Comparison of ENCODE assay signal across 20 cellular contexts in the genomic region with DNA sequence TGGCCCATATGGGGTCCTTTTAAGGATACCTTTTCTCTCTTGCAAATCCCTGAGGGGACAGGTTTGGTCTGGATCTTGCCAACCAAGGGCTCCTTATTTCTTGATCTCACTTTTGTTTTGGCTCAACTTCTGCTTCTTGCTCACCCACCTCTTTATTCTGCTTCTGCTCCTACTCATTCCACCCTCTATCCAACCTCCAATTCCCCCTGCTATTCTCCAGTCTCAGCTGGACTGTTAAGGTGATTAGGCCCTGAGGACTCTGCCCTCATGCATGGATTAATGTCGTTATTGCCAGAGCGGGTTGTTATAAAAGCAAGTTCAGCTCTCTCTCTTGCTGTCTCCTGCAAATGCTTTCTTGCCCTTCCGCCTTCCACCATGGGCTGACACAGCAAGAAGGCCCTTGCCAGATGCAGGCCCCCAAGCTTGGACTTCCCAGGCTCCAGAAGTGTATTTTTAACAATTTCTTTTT. TPM values are rescaled to one million over a fixed set of nuclear protein-coding genes. Genes with fewer than 3 reads are reported as not detected.
A peak's percentile ranks its signal among the peaks of the same experiment; 100 is the strongest.
DNase-seq lines count a peak whose midpoint lies in the region; ATAC-seq and TF ChIP-seq lines count a peak whose summit lies in the region.
"Had no signal": no experiment of that assay in that cellular context is flagged by ENCODE, and none has a peak within 500 bp of the region (broad histone marks: within the 10 kb centered on the region; RNA-seq: fewer than 3 reads in every experiment).

No MANE protein-coding gene starts in this region.

- no peak for TF ChIP-seq POLR2A in gastrocnemius medialis (IDR thresholded peaks at IDR 0.05)

- intact Hi-C loops in mucosa of descending colon (cut with DNase I, micrococcal nuclease) (no loop called here), gastrocnemius medialis (cut with DNase I; ENCODE audit: low total_unique reads) (no loop called here)

- in situ Hi-C loops in gastrocnemius medialis (cut with MboI; ENCODE audit: low sequenced_read_pairs in 4 of 4) = no loop called here

- TF ChIP-seq CTCF in WERI-Rb-1 (IDR thresholded peaks at IDR 0.05; ENCODE audit: low read depth, low read length) (no peak), mucosa of descending colon (IDR thresholded peaks at IDR 0.05) (no peak), gastrocnemius medialis (IDR thresholded peaks at IDR 0.05 in 4 of 5, conservative IDR thresholded peaks at IDR 0.05 in 1 of 5) (no peak)

- peaks cover 10 to 53% (median 19%) of the 10 kb centered on the region in 10 experiments; a peak in 19 of 20 replicates for H3K4me1 ChIP-seq in BLaER1 treated with 17β-estradiol and CSF1 and Interleukin-3, amounts not matched to agents 10 nM and 100 nM
- H3K4me1 ChIP-seq in mucosa of descending colon (ENCODE audit: low read depth) (no peaks in the 10 kb centered on the region), gastrocnemius medialis (no peaks in the 10 kb centered on the region)
- H3K4me1 ChIP-seq: body of pancreas, SJCRH30 had no signal

- ATAC-seq in mucosa of descending colon (peak; percentile 62), HG03097 (IDR thresholded peaks at IDR 0.05; ENCODE audit: low FRiP score, unreplicated experiment) (no peak), gastrocnemius medialis (no peak)
- ATAC-seq: body of pancreas, PC-3 had no signal

- DNase-seq in CD1c-positive myeloid dendritic cell (ENCODE audit: extremely low spot score) (peak; percentile 60), WERI-Rb-1 (peak; percentile 40), mucosa of descending colon (peak in 1 of 3 donors; percentile 34), gastrocnemius medialis (no peak)
- no peak for DNase-seq in stimulated activated naive CD4-positive, alpha-beta T cell treated with Interleukin-2 at 50 U/mL for 16 hours (lab: John Stamatoyannopoulos, UW)
- DNase-seq: activated naive CD4-positive, alpha-beta T cell treated with anti-CD3 and anti-CD28 coated beads, Interleukin-2, amount 50 U/mL, for 16 hours; body of pancreas; Calu3; EL; glutamatergic neuron; GOT3; NCI-H1417; PC-3; SJCRH30; stimulated activated CD4-positive, alpha-beta T cell treated with anti-CD3 and anti-CD28 coated beads, Interleukin-12 subunit alpha, Interleukin-12 subunit beta, amount 100 ng/mL, for 4 hours; T-helper 9 cell had no signal

- H3K27me3 ChIP-seq in BLaER1 treated with 17β-estradiol and CSF1 and Interleukin-3, amounts not matched to agents 10 nM and 100 nM = no peaks in the 10 kb centered on the region
- no peaks in the 10 kb centered on the region for H3K27me3 ChIP-seq in WERI-Rb-1 (ENCODE audit: insufficient read depth, low read depth, severe bottlenecking)
- H3K27me3 ChIP-seq in gastrocnemius medialis = no peaks in the 10 kb centered on the region
- H3K27me3 ChIP-seq: body of pancreas, neutrophil, SJCRH30 had no signal

- H3K36me3 ChIP-seq in BLaER1 treated with 17β-estradiol and CSF1 and Interleukin-3, amounts not matched to agents 10 nM and 100 nM = no peaks in the 10 kb centered on the region
- H3K36me3 ChIP-seq in WERI-Rb-1 = no peaks in the 10 kb centered on the region
- H3K36me3 ChIP-seq in mucosa of descending colon (ENCODE audit: low read depth) = no peaks in the 10 kb centered on the region
- no peaks in the 10 kb centered on the region for H3K36me3 ChIP-seq in gastrocnemius medialis
- H3K36me3 ChIP-seq: neutrophil, SJCRH30, thoracic aorta had no signal

- H3K4me2 ChIP-seq in BLaER1 treated with 17β-estradiol and CSF1 and Interleukin-3, amounts not matched to agents 10 nM and 100 nM = peak overlapping the region in 6 of 11 experiments; percentile 36 to 64 (median 52); a peak in 9 of 22 replicates

- H3K27ac ChIP-seq in BLaER1 treated with 17β-estradiol and CSF1 and Interleukin-3, amounts not matched to agents 10 nM and 100 nM = peak overlapping the region in 4 of 11 experiments; percentile 23 to 70 (median 40); a peak in 6 of 22 replicates
- H3K27ac ChIP-seq in WERI-Rb-1 = peak overlapping the region; percentile 43
- no peak overlapping the region for H3K27ac ChIP-seq in gastrocnemius medialis
- H3K27ac ChIP-seq: body of pancreas, neutrophil, SJCRH30, thoracic aorta had no signal

- H3K4me3 ChIP-seq in BLaER1 treated with 17β-estradiol and CSF1 and Interleukin-3, amounts not matched to agents 10 nM and 100 nM = no peak overlapping the region
- H3K4me3 ChIP-seq in WERI-Rb-1 (ENCODE audit: low read depth, low read length) = no peak overlapping the region
- no peak overlapping the region for H3K4me3 ChIP-seq in mucosa of descending colon
- no peak overlapping the region for H3K4me3 ChIP-seq in gastrocnemius medialis
- H3K4me3 ChIP-seq: body of pancreas, SJCRH30, thoracic aorta had no signal

- no peak overlapping the region; a peak in 2 of 22 replicates for H3K9ac ChIP-seq in BLaER1 treated with 17β-estradiol and CSF1 and Interleukin-3, amounts not matched to agents 10 nM and 100 nM

- no peaks in the 10 kb centered on the region for H3K9me3 ChIP-seq in BLaER1 treated with 17β-estradiol and CSF1 and Interleukin-3, amounts not matched to agents 10 nM and 100 nM (replicated peaks in 1 of 11)
- H3K9me3 ChIP-seq in WERI-Rb-1 (ENCODE audit: severe bottlenecking) (no peaks in the 10 kb centered on the region), mucosa of descending colon (no peaks in the 10 kb centered on the region), gastrocnemius medialis (no peaks in the 10 kb centered on the region)
- H3K9me3 ChIP-seq: body of pancreas, neutrophil, SJCRH30, thoracic aorta had no signal

- no peaks in the 10 kb centered on the region for H4K20me1 ChIP-seq in BLaER1 treated with 17β-estradiol and CSF1 and Interleukin-3, amounts not matched to agents 10 nM and 100 nM

RNA-seq across cellular contexts. Expression of a gene that starts 29.7 kb away (rescaled TPM):
- 10 to 100 TPM in 2 of 3 donors, 1 to 10 TPM in 1; 8.5 to 13.0 (median 11.6) TPM for total RNA-seq in mucosa of descending colon
- under 1 TPM in 2 of 4 donors, not detected in 2; 0.31 to 0.49 TPM for total RNA-seq in gastrocnemius medialis

RNA-seq across cellular contexts. Expression of a gene that starts 40.0 kb away (rescaled TPM):
- 10 to 100 TPM; 28.2 to 31.0 (median 30.3) TPM for total RNA-seq in mucosa of descending colon
- total RNA-seq in gastrocnemius medialis = 10 to 100 TPM; 12.7 to 26.0 (median 23.4) TPM

Comparison
In these comparisons a context has a peak if more than half of its experiments do, and no peak if none do; other contexts are left out.
1. DNase-seq: peak in CD1c-positive myeloid dendritic cell (single experiment) and WERI-Rb-1 (single experiment); none in gastrocnemius medialis (0 of 2) and stimulated activated naive CD4-positive, alpha-beta T cell treated with Interleukin-2 at 50 U/mL for 16 hours (single experiment).
2. RNA of a gene that starts 29.7 kb away (total RNA-seq): 8.5 to 13.0 TPM in mucosa of descending colon; 0.31 to 0.49 TPM in gastrocnemius medialis; every median in the first group is over 4 times any median in the second.